ENCODE assay signal across 20 cellular contexts in the genomic region with DNA sequence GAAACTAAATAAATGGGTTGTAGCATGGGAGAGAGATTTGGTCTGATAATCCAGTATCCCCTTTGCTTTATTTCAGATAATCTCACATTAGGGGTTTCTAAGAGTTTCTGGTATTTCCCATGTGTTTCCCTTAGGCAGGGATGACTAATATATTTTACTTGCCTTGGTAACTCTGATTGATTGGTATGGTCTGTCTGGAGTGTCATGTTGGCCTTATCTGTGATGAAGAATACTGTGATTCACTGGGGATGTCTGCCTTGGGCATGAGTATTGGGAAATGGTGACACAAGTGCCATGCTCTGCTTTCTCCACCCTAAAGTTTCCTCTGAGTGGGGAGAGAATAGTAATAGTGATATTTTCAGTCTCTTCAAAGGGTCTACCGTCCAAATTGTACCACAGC. TPM values are rescaled to one million over a fixed set of nuclear protein-coding genes. Genes with fewer than 3 reads are reported as not detected.
DNase-seq lines count a peak whose midpoint lies in the region; ATAC-seq, FAIRE-seq and TF ChIP-seq lines count a peak whose summit lies in the region.
"Had no signal": no experiment of that assay in that cellular context is flagged by ENCODE, and none has a peak within 500 bp of the region (broad histone marks: within the 10 kb centered on the region; RNA-seq: fewer than 3 reads in every experiment).

No MANE protein-coding gene starts in this region.

- no peak overlapping the region for H3K4me3 Mint-ChIP-seq in activated T-cell treated with anti-CD3 and anti-CD28 coated beads, Interleukin-2, amount 50 U/mL, for 4 hours
- no peak overlapping the region for H3K4me3 Mint-ChIP-seq in activated T-cell treated with anti-CD3 and anti-CD28 coated beads, Interleukin-2, amount 50 U/mL, for 24 hours
- H3K4me3 Mint-ChIP-seq in stimulated activated effector memory CD8-positive, alpha-beta T cell treated with anti-CD3 and anti-CD28 coated beads, Interleukin-12 subunit alpha, Interleukin-12 subunit beta, amount 100 ng/mL, for 72 hours: no peak overlapping the region
- H3K4me3 Mint-ChIP-seq: activated naive CD8-positive, alpha-beta T cell treated with anti-CD3 and anti-CD28 coated beads, Interleukin-2, amount 10 ng/mL, durations not matched to agents 7 days and 5 days; CD4-positive, alpha-beta T cell; endodermal cell had no signal

- no peak for TF ChIP-seq CTCF in foreskin fibroblast (IDR thresholded peaks at IDR 0.05; ENCODE audit: low read depth, low read length)

- H3K9me3 Mint-ChIP-seq in activated T-cell treated with anti-CD3 and anti-CD28 coated beads, Interleukin-2, amount 50 U/mL, for 4 hours: no peaks in the 10 kb centered on the region
- no peaks in the 10 kb centered on the region for H3K9me3 Mint-ChIP-seq in activated T-cell treated with anti-CD3 and anti-CD28 coated beads, Interleukin-2, amount 50 U/mL, for 24 hours
- H3K9me3 Mint-ChIP-seq in stimulated activated effector memory CD8-positive, alpha-beta T cell treated with anti-CD3 and anti-CD28 coated beads, Interleukin-12 subunit alpha, Interleukin-12 subunit beta, amount 100 ng/mL, for 72 hours: no peaks in the 10 kb centered on the region
- H3K9me3 Mint-ChIP-seq: activated naive CD8-positive, alpha-beta T cell treated with anti-CD3 and anti-CD28 coated beads, Interleukin-2, amount 10 ng/mL, durations not matched to agents 7 days and 5 days; CD4-positive, alpha-beta T cell; endodermal cell had no signal

- no peaks in the 10 kb centered on the region for H3K4me1 Mint-ChIP-seq in activated T-cell treated with anti-CD3 and anti-CD28 coated beads, Interleukin-2, amount 50 U/mL, for 4 hours (ENCODE audit: low read depth)
- H3K4me1 Mint-ChIP-seq in activated T-cell treated with anti-CD3 and anti-CD28 coated beads, Interleukin-2, amount 50 U/mL, for 24 hours (ENCODE audit: low read depth): peaks cover 8% of the 10 kb centered on the region
- peaks cover 5% of the 10 kb centered on the region for H3K4me1 Mint-ChIP-seq in stimulated activated effector memory CD8-positive, alpha-beta T cell treated with anti-CD3 and anti-CD28 coated beads, Interleukin-12 subunit alpha, Interleukin-12 subunit beta, amount 100 ng/mL, for 72 hours
- H3K4me1 Mint-ChIP-seq: activated naive CD8-positive, alpha-beta T cell treated with anti-CD3 and anti-CD28 coated beads, Interleukin-2, amount 10 ng/mL, durations not matched to agents 7 days and 5 days had no signal

- FAIRE-seq in GM12892 (lab: Jason Lieb, UNC) (no peak), H54 (lab: Jason Lieb, UNC) (no peak)
- FAIRE-seq: GM12891 had no signal

- TF ChIP-seq POLR2A in GM12892 (IDR thresholded peaks at IDR 0.05; ENCODE audit: low read depth, low read length) (no peak), H54 (IDR thresholded peaks at IDR 0.05; ENCODE audit: low read depth, low read length) (no peak)

- DNase-seq in activated T-cell treated with anti-CD3 and anti-CD28 coated beads, Interleukin-2, amount 50 U/mL, for 4 hours: no peak
- no peak for DNase-seq in activated T-cell treated with anti-CD3 and anti-CD28 coated beads, Interleukin-2, amount 50 U/mL, for 24 hours
- DNase-seq in T1000 (lab: John Stamatoyannopoulos, UW) (peak; percentile 15), foreskin fibroblast (peak; percentile 32 to 67), GM12892 (ENCODE audit: insufficient read length) (no peak), NCI-H146 (lab: John Stamatoyannopoulos, UW) (no peak), H54 (ENCODE audit: insufficient read length, low spot score) (no peak)
- no peak for DNase-seq in stimulated activated effector memory CD8-positive, alpha-beta T cell treated with anti-CD3 and anti-CD28 coated beads, Interleukin-12 subunit alpha, Interleukin-12 subunit beta, amount 100 ng/mL, for 72 hours (ENCODE audit: low spot score in 2 of 2)
- DNase-seq: 8988T; activated CD8-positive, alpha-beta memory T cell treated with anti-CD3 and anti-CD28 coated beads, Interleukin-2, amount 50 U/mL, for 4 hours; activated naive CD8-positive, alpha-beta T cell treated with anti-CD3 and anti-CD28 coated beads, Interleukin-2, amount 10 ng/mL, durations not matched to agents 7 days and 5 days; CD4-positive, alpha-beta T cell; endodermal cell; glutamatergic neuron; MM.1S; NCI-H2029; NCI-H69; T-helper 1 cell had no signal

- no peak overlapping the region for H3K27ac Mint-ChIP-seq in activated T-cell treated with anti-CD3 and anti-CD28 coated beads, Interleukin-2, amount 50 U/mL, for 24 hours
- no peak overlapping the region for H3K27ac Mint-ChIP-seq in stimulated activated effector memory CD8-positive, alpha-beta T cell treated with anti-CD3 and anti-CD28 coated beads, Interleukin-12 subunit alpha, Interleukin-12 subunit beta, amount 100 ng/mL, for 72 hours
- H3K27ac Mint-ChIP-seq: activated naive CD8-positive, alpha-beta T cell treated with anti-CD3 and anti-CD28 coated beads, Interleukin-2, amount 10 ng/mL, durations not matched to agents 7 days and 5 days; CD4-positive, alpha-beta T cell had no signal

- peak; percentile 53 to 54 for ATAC-seq in activated T-cell treated with anti-CD3 and anti-CD28 coated beads, Interleukin-2, amount 50 U/mL, for 4 hours
- ATAC-seq in stimulated activated effector memory CD8-positive, alpha-beta T cell treated with anti-CD3 and anti-CD28 coated beads, Interleukin-12 subunit alpha, Interleukin-12 subunit beta, amount 100 ng/mL, for 72 hours: peak; percentile 67

- no peak overlapping the region for H3K4me3 ChIP-seq in foreskin fibroblast (ENCODE audit: low read depth in 1 of 2, low read length in 2 of 2)

- peaks cover 8% of the 10 kb centered on the region for H3K27me3 Mint-ChIP-seq in activated T-cell treated with anti-CD3 and anti-CD28 coated beads, Interleukin-2, amount 50 U/mL, for 4 hours (ENCODE audit: low read depth)
- peaks cover 17% of the 10 kb centered on the region for H3K27me3 Mint-ChIP-seq in activated T-cell treated with anti-CD3 and anti-CD28 coated beads, Interleukin-2, amount 50 U/mL, for 24 hours

- H3K36me3 Mint-ChIP-seq in activated T-cell treated with anti-CD3 and anti-CD28 coated beads, Interleukin-2, amount 50 U/mL, for 4 hours (ENCODE audit: insufficient read depth): no peaks in the 10 kb centered on the region
- H3K36me3 Mint-ChIP-seq in activated T-cell treated with anti-CD3 and anti-CD28 coated beads, Interleukin-2, amount 50 U/mL, for 24 hours (ENCODE audit: low read depth): no peaks in the 10 kb centered on the region
- H3K36me3 Mint-ChIP-seq in stimulated activated effector memory CD8-positive, alpha-beta T cell treated with anti-CD3 and anti-CD28 coated beads, Interleukin-12 subunit alpha, Interleukin-12 subunit beta, amount 100 ng/mL, for 72 hours: no peaks in the 10 kb centered on the region
- H3K36me3 Mint-ChIP-seq: activated naive CD8-positive, alpha-beta T cell treated with anti-CD3 and anti-CD28 coated beads, Interleukin-2, amount 10 ng/mL, durations not matched to agents 7 days and 5 days had no signal

RNA-seq across cellular contexts. Expression of a gene that starts 10.1 kb away (rescaled TPM):
- total RNA-seq in activated T-cell treated with anti-CD3 and anti-CD28 coated beads, Interleukin-2, amount 50 U/mL, for 4 hours: not detected
- not detected for polyA plus RNA-seq in GM12892 (2012; ENCODE audit: missing spikeins)
- total RNA-seq: activated naive CD8-positive, alpha-beta T cell treated with anti-CD3 and anti-CD28 coated beads, Interleukin-2, amount 10 ng/mL, durations not matched to agents 7 days and 5 days; CD4-positive, alpha-beta T cell; subcutaneous adipose tissue had no signal

Comparison
In these comparisons a context has a peak if more than half of its experiments do, and no peak if none do; other contexts are left out.
1. DNase-seq: peak in T1000 (single experiment) and foreskin fibroblast (2 of 2); none in activated T-cell treated with anti-CD3 and anti-CD28 coated beads, Interleukin-2, amount 50 U/mL, for 4 hours (single experiment), activated T-cell treated with anti-CD3 and anti-CD28 coated beads, Interleukin-2, amount 50 U/mL, for 24 hours (single experiment), stimulated activated effector memory CD8-positive, alpha-beta T cell treated with anti-CD3 and anti-CD28 coated beads, Interleukin-12 subunit alpha, Interleukin-12 subunit beta, amount 100 ng/mL, for 72 hours (0 of 2), GM12892 (single experiment), NCI-H146 (single experiment) and H54 (single experiment).